19 cellular contexts compared by ENCODE assay signal in genomic region chr14:62462996-62463395, GRCh38.
DNase-seq lines count a peak whose midpoint lies in the region; ATAC-seq, FAIRE-seq and TF ChIP-seq lines count a peak whose summit lies in the region.
"Had no signal": no experiment of that assay in that cellular context is flagged by ENCODE, and none has a peak within 500 bp of the region (broad histone marks: within the 10 kb centered on the region; RNA-seq: fewer than 3 reads in every experiment).

No MANE protein-coding gene starts in this region.

- no peaks in the 10 kb centered on the region for H3K9me3 ChIP-seq in breast epithelium
- no peaks in the 10 kb centered on the region for H3K9me3 ChIP-seq in HAP-1
- H3K9me3 ChIP-seq: BLaER1, Caco-2 had no signal

- WGBS in mesendoderm (ENCODE audit: extremely low coverage, insufficient coverage, low lambda C conversion rate): no CpG with 5 or more reads among the region's 4 CpGs

- H3K56ac ChIP-seq in mesendoderm (ENCODE audit: low read length): no peak overlapping the region

- no peak overlapping the region for H2AK5ac ChIP-seq in mesendoderm (ENCODE audit: low read length)

- H3K27me3 Mint-ChIP-seq in MCF 10A (ENCODE audit: insufficient read depth, unreplicated experiment): no peaks in the 10 kb centered on the region
- H3K27me3 Mint-ChIP-seq: CD8-positive, alpha-beta memory T cell had no signal

- peaks cover 17% of the 10 kb centered on the region for H3K9me3 Mint-ChIP-seq in MCF 10A (ENCODE audit: unreplicated experiment)

- CTCF ChIA-PET in MCF 10A (lab: Yijun Ruan, JAX): no interaction called here

- H2BK120ac ChIP-seq in mesendoderm (ENCODE audit: low read depth, low read length): no peak overlapping the region

- H3K27me3 ChIP-seq in breast epithelium (no peaks in the 10 kb centered on the region), bronchial epithelial cell (ENCODE audit: control insufficient read depth, insufficient read depth, low read length) (no peaks in the 10 kb centered on the region), mesendoderm (ENCODE audit: insufficient read depth, low read length, poor library complexity) (no peaks in the 10 kb centered on the region), HAP-1 (ENCODE audit: low read depth) (no peaks in the 10 kb centered on the region)
- H3K27me3 ChIP-seq: BLaER1 had no signal

- H3K4me3 Mint-ChIP-seq in MCF 10A (ENCODE audit: unreplicated experiment): no peak overlapping the region
- H3K4me3 Mint-ChIP-seq: CD8-positive, alpha-beta memory T cell; HFFc6 had no signal

- H3K36me3 Mint-ChIP-seq in MCF 10A (ENCODE audit: insufficient read depth, unreplicated experiment): no peaks in the 10 kb centered on the region
- H3K36me3 Mint-ChIP-seq: CD8-positive, alpha-beta memory T cell had no signal

- no peaks in the 10 kb centered on the region for H3K79me1 ChIP-seq in mesendoderm (ENCODE audit: low read length)

- no peak overlapping the region for H3K18ac ChIP-seq in mesendoderm (ENCODE audit: low read length)

- H3K36me3 ChIP-seq in breast epithelium: no peaks in the 10 kb centered on the region
- no peaks in the 10 kb centered on the region for H3K36me3 ChIP-seq in bronchial epithelial cell (ENCODE audit: control insufficient read depth, insufficient read depth, low read length)
- H3K36me3 ChIP-seq in mesendoderm (ENCODE audit: control insufficient read depth, insufficient read depth, low read length): no peaks in the 10 kb centered on the region
- H3K36me3 ChIP-seq in HAP-1 (replicated peaks): no peaks in the 10 kb centered on the region
- H3K36me3 ChIP-seq: BLaER1 had no signal

- H3K4me1 ChIP-seq in breast epithelium (no peaks in the 10 kb centered on the region), mesendoderm (ENCODE audit: control insufficient read depth, low read depth, low read length) (no peaks in the 10 kb centered on the region), HAP-1 (no peaks in the 10 kb centered on the region)
- H3K4me1 ChIP-seq: BLaER1, Caco-2 had no signal

- no peak for TF ChIP-seq POLR2A in breast epithelium (IDR thresholded peaks at IDR 0.05)

- no peak for FAIRE-seq in bronchial epithelial cell (lab: Jason Lieb, UNC)
- FAIRE-seq: GM12878, GM18507, H1, HepG2 had no signal

- H3K4ac ChIP-seq in mesendoderm (ENCODE audit: low read depth, low read length): no peak overlapping the region

- no peak overlapping the region for H4K5ac ChIP-seq in mesendoderm (ENCODE audit: low read length)

- DNase-seq in MCF 10A (ENCODE audit: unreplicated experiment) (peak; percentile 9), breast epithelium (ENCODE audit: low spot score in 2 of 2) (no peak), bronchial epithelial cell (ENCODE audit: low read depth) (peak; percentile 20), mesendoderm (peak; percentile 4), HAP-1 (ENCODE audit: low spot score in 2 of 2) (no peak), DMS53 treated with DMSO at 0.1 percent for 48 hours (lab: John Stamatoyannopoulos, UW; ENCODE audit: unreplicated experiment) (no peak)
- DNase-seq: 8988T; AML-193; Caco-2; CD8-positive, alpha-beta memory T cell; DMS53; HCEC 1CT; HFFc6 had no signal

- H2BK5ac ChIP-seq in mesendoderm (ENCODE audit: low read length): no peak overlapping the region

- intact Hi-C loops in MCF 10A (cut with micrococcal nuclease): no loop called here
- intact Hi-C loops in breast epithelium (cut with DNase I; ENCODE audit: low total_unique reads): no loop called here

- H3K23ac ChIP-seq in mesendoderm (ENCODE audit: low read length): no peak overlapping the region

- H3K4me2 ChIP-seq in mesendoderm (ENCODE audit: low read length): no peak overlapping the region
- H3K4me2 ChIP-seq: BLaER1 had no signal

- H3K9ac ChIP-seq in mesendoderm (ENCODE audit: low read length): no peak overlapping the region
- H3K9ac ChIP-seq: BLaER1 had no signal

- no peaks in the 10 kb centered on the region for H3K79me2 ChIP-seq in mesendoderm (ENCODE audit: control insufficient read depth, insufficient read depth, low read length)

- H3K4me3 ChIP-seq in breast epithelium: no peak overlapping the region
- H3K4me3 ChIP-seq in bronchial epithelial cell (ENCODE audit: low read depth, low read length): no peak overlapping the region
- no peak overlapping the region for H3K4me3 ChIP-seq in mesendoderm (ENCODE audit: low read length)
- H3K4me3 ChIP-seq in HAP-1: no peak overlapping the region
- H3K4me3 ChIP-seq: BLaER1, GM12878 had no signal

- POLR2A ChIA-PET in MCF 10A (lab: Yijun Ruan, JAX): no interaction called here

- no TSS peak for BruUV-seq in MCF 10A (replicated peaks; lab: Mats Ljungman, UMichigan)

- no peak overlapping the region for H3K27ac Mint-ChIP-seq in MCF 10A (ENCODE audit: low read depth, unreplicated experiment)
- H3K27ac Mint-ChIP-seq: CD8-positive, alpha-beta memory T cell; HFFc6 had no signal

- no peak overlapping the region for H2BK15ac ChIP-seq in mesendoderm (replicated peaks; ENCODE audit: low read depth)

- H3K4me1 Mint-ChIP-seq in MCF 10A (ENCODE audit: insufficient read depth, unreplicated experiment): peaks cover 7% of the 10 kb centered on the region
- H3K4me1 Mint-ChIP-seq: CD8-positive, alpha-beta memory T cell had no signal

- ATAC-seq in GM21786 (IDR thresholded peaks at IDR 0.05; ENCODE audit: unreplicated experiment): no peak
- ATAC-seq: GM12878, HepG2 had no signal

- no peak overlapping the region for H4K8ac ChIP-seq in mesendoderm (ENCODE audit: low read depth, low read length)

- in situ Hi-C loops in HAP-1 (cut with MboI; ENCODE audit: low sequenced_read_pairs): no loop called here

- TF ChIP-seq CTCF in MCF 10A (IDR thresholded peaks at IDR 0.05; ENCODE audit: unreplicated experiment): no peak
- TF ChIP-seq CTCF in breast epithelium (IDR thresholded peaks at IDR 0.05): no peak
- no peak for TF ChIP-seq CTCF in bronchial epithelial cell (IDR thresholded peaks at IDR 0.05; ENCODE audit: insufficient read depth, low read length, severe bottlenecking)

- H3K27ac ChIP-seq in breast epithelium (no peak overlapping the region), mesendoderm (ENCODE audit: low read depth, low read length) (no peak overlapping the region)
- H3K27ac ChIP-seq: BLaER1 had no signal

Comparison
In these comparisons a context has a peak if more than half of its experiments do, and no peak if none do; other contexts are left out.
1. DNase-seq: peak in MCF 10A (single experiment), bronchial epithelial cell (single experiment) and mesendoderm (single experiment); none in breast epithelium (0 of 2), HAP-1 (0 of 2) and DMS53 treated with DMSO at 0.1 percent for 48 hours (single experiment).